Comparison of ENCODE assay signal across 17 cellular contexts in the genomic region with DNA sequence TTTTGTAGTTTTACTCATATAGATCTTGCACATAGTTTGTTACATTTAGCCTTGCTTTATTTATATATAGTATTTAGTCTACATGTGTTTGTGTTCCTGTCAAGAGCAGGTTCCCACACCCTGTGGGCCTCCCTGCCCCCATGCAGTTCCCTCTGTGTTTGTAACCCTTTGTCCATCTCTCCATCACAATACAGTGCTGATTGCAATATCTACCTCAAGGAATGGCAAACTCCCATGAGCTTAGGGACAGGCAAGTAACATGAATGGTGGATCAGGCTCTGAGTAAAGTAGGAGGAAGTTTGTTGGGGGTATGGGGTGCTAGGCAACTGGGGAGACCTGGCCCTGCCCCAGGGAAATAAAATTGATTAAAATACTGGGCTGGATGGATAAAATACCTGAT. TPM values are rescaled to one million over a fixed set of nuclear protein-coding genes. Genes with fewer than 3 reads are reported as not detected.
DNase-seq lines count a peak whose midpoint lies in the region; ATAC-seq and TF ChIP-seq lines count a peak whose summit lies in the region.
"Had no signal": no experiment of that assay in that cellular context is flagged by ENCODE, and none has a peak within 500 bp of the region (broad histone marks: within the 10 kb centered on the region; RNA-seq: fewer than 3 reads in every experiment).

No MANE protein-coding gene starts in this region.

- H3K4me1 Mint-ChIP-seq in H9: peaks cover 27 to 55% of the 10 kb centered on the region in 2 experiments

- no peaks in the 10 kb centered on the region for H3K9me3 ChIP-seq in H9 (ENCODE audit: control insufficient read depth, low read depth, low read length)
- peaks cover 2% of the 10 kb centered on the region for H3K9me3 ChIP-seq in trophoblast cell (ENCODE audit: insufficient read depth, low read depth, low read length)

- H3K4me1 ChIP-seq in H9 (ENCODE audit: insufficient read depth, low read length) (no peaks in the 10 kb centered on the region; the same call in 1 of the 2 replicates), trophoblast cell (ENCODE audit: control insufficient read depth in 1 of 2, insufficient read depth in 2 of 2, low read length in 2 of 2) (no peaks in the 10 kb centered on the region)

- H2BK120ac ChIP-seq in H9 (ENCODE audit: low read depth, low read length, poor library complexity, severe bottlenecking) (no peak overlapping the region), trophoblast cell (ENCODE audit: insufficient read depth, low read length, poor library complexity) (no peak overlapping the region)

- peak overlapping the region in 2 of 3 experiments; percentile 75 to 78; a peak in 5 of 7 replicates for H3K27ac Mint-ChIP-seq in H9
- H3K27ac Mint-ChIP-seq: CD4-positive, CD25-positive, alpha-beta regulatory T cell; HFFc6 had no signal

- no peak overlapping the region for H3K18ac ChIP-seq in H9 (ENCODE audit: insufficient read length, low read depth, low read length)
- H3K18ac ChIP-seq in trophoblast cell (ENCODE audit: low read length): no peak overlapping the region

- H3K4me2 ChIP-seq in H9 (ENCODE audit: insufficient read depth, insufficient read length, low read length): no peak overlapping the region
- H3K4me2 ChIP-seq in trophoblast cell (ENCODE audit: low read length): no peak overlapping the region
- H3K4me2 ChIP-seq: BLaER1 had no signal

- H3K4me3 ChIP-seq in trophoblast cell (ENCODE audit: low read depth, low read length): peak overlapping the region; percentile 47
- H3K4me3 ChIP-seq: BLaER1, GM23248, K562 had no signal

- TF ChIP-seq CTCF in C4-2B (conservative IDR thresholded peaks at IDR 0.05): no peak
- no peak for TF ChIP-seq CTCF in H9 (conservative IDR thresholded peaks at IDR 0.05)
- no peak for TF ChIP-seq CTCF in VCaP (conservative IDR thresholded peaks at IDR 0.05)

- H4K91ac ChIP-seq in H9 (ENCODE audit: insufficient read length, low read depth, low read length) (no peak overlapping the region), trophoblast cell (ENCODE audit: low read depth, low read length) (no peak overlapping the region)

- H3K14ac ChIP-seq in H9 (ENCODE audit: insufficient read depth, low read length): no peak overlapping the region
- no peak overlapping the region for H3K14ac ChIP-seq in trophoblast cell (ENCODE audit: low read length)

- H2BK20ac ChIP-seq in H9 (ENCODE audit: low read depth, low read length, poor library complexity, severe bottlenecking): no peak overlapping the region

- H3K27me3 Mint-ChIP-seq in H9 (ENCODE audit: low read depth): no peaks in the 10 kb centered on the region; the same call in 1 of the 2 replicates

- H3K9me3 Mint-ChIP-seq in H9: no peaks in the 10 kb centered on the region
- H3K9me3 Mint-ChIP-seq: HFFc6 had no signal

- H3T11ph ChIP-seq in H9 (ENCODE audit: low read length): no peak overlapping the region

- no peak overlapping the region for H4K12ac ChIP-seq in trophoblast cell (ENCODE audit: low read depth, low read length)

- ATAC-seq in GM21528 (IDR thresholded peaks at IDR 0.05; ENCODE audit: low FRiP score, unreplicated experiment): no peak
- no peak for ATAC-seq in stimulated activated naive CD8-positive, alpha-beta T cell treated with anti-CD3 and anti-CD28 coated beads, Interleukin-15, Interleukin-2, amounts not matched to agents 100 U/mL and 50 U/mL, for 24 hours
- ATAC-seq: K562 had no signal

- H3K9ac ChIP-seq in H9 (ENCODE audit: extremely low read depth, insufficient read length, low read length) (no peak overlapping the region), trophoblast cell (ENCODE audit: low read length) (no peak overlapping the region)
- H3K9ac ChIP-seq: BLaER1, GM23248 had no signal

- H4K8ac ChIP-seq in H9 (replicated peaks; ENCODE audit: insufficient read length, low read depth, low read length) (no peak overlapping the region), trophoblast cell (ENCODE audit: low read depth, low read length) (no peak overlapping the region)

- no peaks in the 10 kb centered on the region; the same call in 1 of the 2 replicates for H3K79me2 ChIP-seq in H9 (ENCODE audit: insufficient read depth, low read length)
- H3K79me2 ChIP-seq in trophoblast cell (ENCODE audit: control insufficient read depth, insufficient read depth, low read length, poor library complexity): no peaks in the 10 kb centered on the region

- H2AK5ac ChIP-seq in H9 (ENCODE audit: insufficient read length, low read length): no peak overlapping the region
- H2AK5ac ChIP-seq in trophoblast cell (ENCODE audit: low read length): no peak overlapping the region

- no peaks in the 10 kb centered on the region; the same call in 1 of the 2 replicates for H3K27me3 ChIP-seq in H9 (ENCODE audit: insufficient read depth, low read length)
- H3K27me3 ChIP-seq in trophoblast cell (ENCODE audit: insufficient read depth, low read length): no peaks in the 10 kb centered on the region
- H3K27me3 ChIP-seq: BLaER1 had no signal

- no peak overlapping the region for H2AFZ ChIP-seq in H9 (ENCODE audit: low read length)
- no peak overlapping the region for H2AFZ ChIP-seq in trophoblast cell (ENCODE audit: insufficient read depth, low read length, poor library complexity)
- H2AFZ ChIP-seq: GM23248 had no signal

- H4K20me1 ChIP-seq in H9 (ENCODE audit: control insufficient read depth, insufficient read depth, insufficient read length): no peaks in the 10 kb centered on the region
- H4K20me1 ChIP-seq: BLaER1 had no signal

- no peaks in the 10 kb centered on the region for H3K23me2 ChIP-seq in H9 (ENCODE audit: insufficient read length, low read depth, low read length, poor library complexity, severe bottlenecking)

- DNase-seq in H9: no peak
- DNase-seq in trophoblast cell: no peak
- no peak for DNase-seq in kidney glomerular epithelial cell (lab: John Stamatoyannopoulos, UW)
- no peak for DNase-seq in stimulated activated naive CD8-positive, alpha-beta T cell treated with anti-CD3 and anti-CD28 coated beads, Interleukin-15, Interleukin-2, amounts not matched to agents 100 U/mL and 50 U/mL, for 24 hours
- DNase-seq: 8988T; AML-193; CD4-positive, CD25-positive, alpha-beta regulatory T cell; DMS53; GM23248; HCEC 1CT; HFFc6 had no signal

- peaks cover 3% of the 10 kb centered on the region for H3K79me1 ChIP-seq in H9 (ENCODE audit: insufficient read depth, low read depth, low read length, poor library complexity, severe bottlenecking)
- H3K79me1 ChIP-seq in trophoblast cell (ENCODE audit: low read length): no peaks in the 10 kb centered on the region

- H3K36me3 Mint-ChIP-seq in H9 (ENCODE audit: insufficient read depth in 1 of 3, low read depth in 3 of 3): no peaks in the 10 kb centered on the region; a peak in 2 of 7 replicates

- H2BK12ac ChIP-seq in H9 (ENCODE audit: insufficient read length, low read depth, low read length) (no peak overlapping the region), trophoblast cell (ENCODE audit: low read length) (no peak overlapping the region)

- H3K23ac ChIP-seq in H9 (ENCODE audit: insufficient read length, low read depth, low read length) (no peak overlapping the region), trophoblast cell (ENCODE audit: low read length) (no peak overlapping the region)

- no peak overlapping the region for H2BK5ac ChIP-seq in H9 (ENCODE audit: insufficient read length, low read length)
- no peak overlapping the region for H2BK5ac ChIP-seq in trophoblast cell (ENCODE audit: low read depth, low read length, poor library complexity)

- no peak overlapping the region for H3K56ac ChIP-seq in H9 (ENCODE audit: insufficient read length, low read depth, low read length)

- H4K5ac ChIP-seq in H9 (ENCODE audit: insufficient read length, low read depth, low read length): no peak overlapping the region

- H3K36me3 ChIP-seq in trophoblast cell (ENCODE audit: control insufficient read depth in 1 of 2, insufficient read depth in 2 of 2, low read length in 2 of 2): no peaks in the 10 kb centered on the region
- H3K36me3 ChIP-seq: BLaER1 had no signal

- H3K4ac ChIP-seq in H9 (ENCODE audit: low read depth, low read length) (no peak overlapping the region), trophoblast cell (ENCODE audit: low read depth, low read length) (no peak overlapping the region)

- H3K27ac ChIP-seq in C4-2B (peak overlapping the region; percentile 10; the same call in 1 of the 2 replicates), H9 (ENCODE audit: insufficient read length, low read depth, low read length) (no peak overlapping the region), VCaP (peak overlapping the region; percentile 93), trophoblast cell (ENCODE audit: low read depth, low read length) (no peak overlapping the region)
- H3K27ac ChIP-seq: BLaER1, GM23248 had no signal

- H2BK15ac ChIP-seq in H9 (ENCODE audit: low read depth, low read length): no peak overlapping the region

- no peak overlapping the region for H3K4me3 Mint-ChIP-seq in H9
- H3K4me3 Mint-ChIP-seq: HFFc6 had no signal

RNA-seq across cellular contexts. Expression of a gene that starts 38.3 kb away (rescaled TPM):
- total RNA-seq in H9 (2021): 6.3 and 6.4 TPM in 2 replicates
- 0.27 and 0.29 TPM in 2 replicates for polyA plus RNA-seq in trophoblast cell (2013)
- total RNA-seq: GM23248, HFFc6, HT1080, K562 had no signal
- polyA plus RNA-seq: CD4-positive, CD25-positive, alpha-beta regulatory T cell; GM23248; K562 had no signal

Comparison
In these comparisons a context has a peak if more than half of its experiments do, and no peak if none do; other contexts are left out.
1. H3K27ac ChIP-seq: peak in C4-2B (single experiment) and VCaP (single experiment); none in H9 (single experiment) and trophoblast cell (single experiment).